8 cellular contexts compared by ENCODE assay signal in genomic region chr19:4472174-4472974, GRCh38. TPM values are rescaled to one million over a fixed set of nuclear protein-coding genes. Genes with fewer than 3 reads are reported as not detected.
A peak's percentile ranks its signal among the peaks of the same experiment; 100 is the strongest.
DNase-seq lines count a peak whose midpoint lies in the region; ATAC-seq and TF ChIP-seq lines count a peak whose summit lies in the region.

Gene HDGFL2 (plus strand): TSS chr19:4472297. CDS start chr19:4472351, 54 bp downstream.

- no TSS peak for BruUV-seq in mammary epithelial cell (replicated peaks; lab: Mats Ljungman, UMichigan)

- no peak for TF ChIP-seq POLR2A in right lobe of liver (IDR thresholded peaks at IDR 0.05)

- H3K27me3 ChIP-seq in mammary epithelial cell (ENCODE audit: insufficient read depth, low read length) (no peaks in the 10 kb centered on the region), right lobe of liver (no peaks in the 10 kb centered on the region), thymus (ENCODE audit: control insufficient read depth, insufficient read depth) (no peaks in the 10 kb centered on the region)

- ATAC-seq in GM18498 (IDR thresholded peaks at IDR 0.05; ENCODE audit: unreplicated experiment) (peak; percentile 6), right lobe of liver (no peak), GM21529 (IDR thresholded peaks at IDR 0.05; ENCODE audit: unreplicated experiment) (no peak)

- DNase-seq in LHCN-M2 (ENCODE audit: low read depth) (no peak), mammary epithelial cell (no peak), right lobe of liver (peak in 2 of 3 donors; percentile 43 to 64), GM19238 (ENCODE audit: insufficient read length, low spot score) (no peak), kidney glomerular epithelial cell (lab: John Stamatoyannopoulos, UW) (no peak)

- H3K4me1 ChIP-seq in mammary epithelial cell (ENCODE audit: insufficient read depth, low read length) (peaks cover 14% of the 10 kb centered on the region), right lobe of liver (peaks cover 0 to 4% (median 2%) of the 10 kb centered on the region in 4 donors), thymus (ENCODE audit: control insufficient read depth, insufficient read depth, low read length) (peaks cover 19% of the 10 kb centered on the region)

- H3K4me3 ChIP-seq in mammary epithelial cell (replicated peaks in 1 of 3; ENCODE audit: insufficient read depth in 1 of 3, low read depth in 2 of 3, low read length in 3 of 3) (peak within 1 kb of the TSS; percentile 73 to 93 (median 76)), right lobe of liver (peak within 1 kb of the TSS; percentile 75 to 90 (median 80)), thymus (ENCODE audit: low read length) (peak within 1 kb of the TSS; percentile 79)

- peak within 1 kb of the TSS; percentile 83 for H2AFZ ChIP-seq in mammary epithelial cell (ENCODE audit: low read depth, low read length)

- no peaks in the 10 kb centered on the region for H4K20me1 ChIP-seq in mammary epithelial cell (ENCODE audit: insufficient read depth, low read length)

- WGBS in mammary epithelial cell (ENCODE audit: low coverage, missing lambda C conversion rate), result under 1% methylated on average over 12 of the region's 71 CpGs
- 5% methylated on average over 8 of the region's 71 CpGs for WGBS in right lobe of liver (ENCODE audit: insufficient coverage, low coverage, low lambda C conversion rate, missing lambda C conversion rate)
- 1% methylated on average over 70 of the region's 71 CpGs for WGBS in thymus

- no peaks in the 10 kb centered on the region for H3K9me3 ChIP-seq in mammary epithelial cell (replicated peaks; ENCODE audit: insufficient read depth, low read length)
- H3K9me3 ChIP-seq in right lobe of liver, result no peaks in the 10 kb centered on the region
- no peaks in the 10 kb centered on the region for H3K9me3 ChIP-seq in thymus (ENCODE audit: control insufficient read depth)

- H3K36me3 ChIP-seq in mammary epithelial cell (ENCODE audit: insufficient read depth, low read length) (no peaks in the 10 kb centered on the region), right lobe of liver (peaks cover 0 to 20% (median 1%) of the 10 kb centered on the region in 4 donors), thymus (ENCODE audit: control insufficient read depth, insufficient read depth) (peaks cover 18% of the 10 kb centered on the region)

- dilution Hi-C loops in mammary epithelial cell (cut with HindIII; ENCODE audit: low sequenced_read_pairs), result no loop called here

- intact Hi-C loops in mammary epithelial cell (cut with micrococcal nuclease), result loop anchor here (5.0 kb wide), 1 partner anchor 95 kb away; no protein-coding TSS in a partner anchor
- intact Hi-C loops in right lobe of liver (cut with DNase I), result no loop called here

- H3K9ac ChIP-seq in mammary epithelial cell (ENCODE audit: insufficient read depth, low read length), result peak within 1 kb of the TSS; percentile 74

- H3K27ac ChIP-seq in mammary epithelial cell (ENCODE audit: insufficient read depth, low read depth, low read length) (peak within 1 kb of the TSS; percentile 33), right lobe of liver (peak within 1 kb of the TSS; percentile 64 to 79 (median 66)), thymus (ENCODE audit: low read depth) (peak within 1 kb of the TSS; percentile 92)

- in situ Hi-C loops in mammary epithelial cell (cut with MboI; ENCODE audit: low sequenced_read_pairs in 2 of 2), result no loop called here

- CTCF ChIA-PET in mammary epithelial cell (lab: Charles Lee; ENCODE audit: low non-redundant PET), result interaction anchor here (0.5 kb wide), 1 partner anchor 332 kb away, joined by 12 read pairs; no protein-coding TSS in a partner anchor

- peaks cover 33% of the 10 kb centered on the region for H3K79me2 ChIP-seq in mammary epithelial cell (ENCODE audit: insufficient read depth, low read length)

- TF ChIP-seq CTCF in mammary epithelial cell (conservative IDR thresholded peaks at IDR 0.05 in 1 of 2, IDR thresholded peaks at IDR 0.05 in 1 of 2; ENCODE audit: extremely low read depth in 1 of 2, insufficient read depth in 1 of 2, low read depth in 1 of 2, low read length in 2 of 2), result no peak
- TF ChIP-seq CTCF in right lobe of liver (IDR thresholded peaks at IDR 0.05), result no peak

- H3K4me2 ChIP-seq in mammary epithelial cell (ENCODE audit: insufficient read depth, low read depth, low read length), result peak within 1 kb of the TSS; percentile 100

RNA-seq across cellular contexts. Expression of gene HDGFL2, which starts in this region (rescaled TPM):
- total RNA-seq in LHCN-M2 (2014; rRNA removed), result 65.9 and 67.3 TPM in 2 replicates
- polyA plus RNA-seq in LHCN-M2 (2012), result 52.7 TPM
- total RNA-seq in mammary epithelial cell, result 10 to 100 TPM; 38.5 to 50.9 TPM
- 30.0 TPM for polyA plus RNA-seq in mammary epithelial cell
- 13.4 TPM for polyA minus RNA-seq in mammary epithelial cell
- 10 to 100 TPM in 5 of 6 experiments, 1 to 10 TPM in 1; 8.4 to 16.3 (median 14.0) TPM for total RNA-seq in right lobe of liver
- 36.9 TPM for polyA plus RNA-seq in thymus

Comparison
In these comparisons a context has a peak if more than half of its experiments do, and no peak if none do; other contexts are left out.
1. DNase-seq: peak in right lobe of liver (2 of 3); none in LHCN-M2 (single experiment), mammary epithelial cell (single experiment), GM19238 (single experiment) and kidney glomerular epithelial cell (single experiment).
2. H3K27ac ChIP-seq: peak in every context shown above with its lines; median percentile 92 in thymus; 66 in right lobe of liver; 33 in mammary epithelial cell.
3. Peak in every context shown above with its lines, with median percentiles within 50 percentile points of each other: H3K4me3 ChIP-seq.